In the genomic region with DNA sequence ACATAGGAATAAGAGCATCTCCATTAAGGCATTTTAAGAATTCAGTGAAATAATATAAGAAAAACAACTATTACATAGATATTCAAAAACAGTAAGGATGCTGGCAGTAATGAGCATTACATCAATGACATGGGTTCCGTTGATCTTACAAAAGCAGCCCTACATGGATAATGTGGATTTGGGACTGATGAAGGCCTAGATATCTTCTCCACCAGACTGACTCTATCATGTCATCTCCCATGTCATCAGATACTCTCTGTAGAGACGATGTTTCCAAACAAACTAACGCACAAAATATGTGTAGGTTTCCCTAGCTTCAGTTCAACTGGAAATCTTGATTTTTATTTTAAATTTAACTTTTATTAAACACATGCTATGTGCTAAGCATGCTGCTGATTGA, we compare ENCODE assay signal across 1 cellular context.
TF ChIP-seq lines count a peak whose summit lies in the region.

No MANE protein-coding gene starts in this region.

TF ChIP-seq in IMR-90, 13 proteins besides CTCF, POLR2A, EP300 and RAD21 (continued from another document):
- TF ChIP-seq RCOR1 (IDR thresholded peaks at IDR 0.05; ENCODE audit: insufficient replicate concordance, low read length): no peak
- no peak for TF ChIP-seq MAZ (IDR thresholded peaks at IDR 0.05; ENCODE audit: borderline replicate concordance, low read depth, low read length)
- TF ChIP-seq BHLHE40 (IDR thresholded peaks at IDR 0.05; ENCODE audit: low read depth, low read length): no peak
- TF ChIP-seq FOS (IDR thresholded peaks at IDR 0.05; ENCODE audit: low read depth, low read length): no peak
- no peak for TF ChIP-seq CHD1 (IDR thresholded peaks at IDR 0.05; ENCODE audit: low read depth, low read length)
